In genomic region chr13:32315255-32316029, GRCh38 we compare ENCODE assay signal across 8 cellular contexts. TPM values are rescaled to one million over a fixed set of nuclear protein-coding genes. Genes with fewer than 3 reads are reported as not detected.
DNase-seq lines count a peak whose midpoint lies in the region; ATAC-seq and TF ChIP-seq lines count a peak whose summit lies in the region.

BRCA2 (plus strand) TSS chr13:32315508; CDS start chr13:32316461, 953 bp downstream.
ZAR1L (minus strand) TSS chr13:32315363; CDS start chr13:32311925, 3,438 bp downstream.

- POLR2A ChIA-PET in naive thymus-derived CD8-positive, alpha-beta T cell (lab: Charles Lee): interaction anchor here (0.7 to 3.2 kb wide), 15 partner anchors 9 to 1697 kb away, joined by 3 to 58 read pairs (median 5); partner anchors contain the start of genes N4BP2L1, N4BP2L2, PDS5B and RFC3

- H3K4me2 ChIP-seq in fibroblast of lung (ENCODE audit: extremely low read depth, insufficient read depth, low read length): peak within 1 kb of the TSS; percentile 81

- H3K27me3 Mint-ChIP-seq in naive thymus-derived CD8-positive, alpha-beta T cell: no peaks in the 10 kb centered on the region
- no peaks in the 10 kb centered on the region for H3K27me3 Mint-ChIP-seq in stimulated activated memory B cell treated with anti-CD40 and anti-IgM and Interleukin-4, amounts not matched to agents 10 μg/mL and 1 μg/mL and 100 μg/mL, for 72 hours

- no peaks in the 10 kb centered on the region for H3K4me1 ChIP-seq in fibroblast of lung (ENCODE audit: control insufficient read depth, extremely low read depth, insufficient read depth, low read length)

- no peaks in the 10 kb centered on the region for H3K79me2 ChIP-seq in fibroblast of lung (ENCODE audit: control insufficient read depth, insufficient read depth, low read length)

- peak within 1 kb of the TSS; percentile 90 to 100 (median 96) for H3K4me3 Mint-ChIP-seq in naive thymus-derived CD8-positive, alpha-beta T cell
- H3K4me3 Mint-ChIP-seq in stimulated activated memory B cell treated with anti-CD40 and anti-IgM and Interleukin-4, amounts not matched to agents 10 μg/mL and 1 μg/mL and 100 μg/mL, for 72 hours: peak within 1 kb of the TSS; percentile 94

- TF ChIP-seq CTCF in fibroblast of lung (conservative IDR thresholded peaks at IDR 0.05 in 1 of 2, IDR thresholded peaks at IDR 0.05 in 1 of 2; ENCODE audit: low read depth in 1 of 2, low read length in 2 of 2): no peak

- peak within 1 kb of the TSS; percentile 89 for H3K9ac ChIP-seq in fibroblast of lung (ENCODE audit: insufficient read depth, low read length)

- no peak; the same call in 1 of the 2 replicates for TF ChIP-seq EP300 in Ishikawa (IDR thresholded peaks at IDR 0.05; ENCODE audit: borderline replicate concordance)

- no peaks in the 10 kb centered on the region for H3K9me3 Mint-ChIP-seq in naive thymus-derived CD8-positive, alpha-beta T cell
- no peaks in the 10 kb centered on the region for H3K9me3 Mint-ChIP-seq in stimulated activated memory B cell treated with anti-CD40 and anti-IgM and Interleukin-4, amounts not matched to agents 10 μg/mL and 1 μg/mL and 100 μg/mL, for 72 hours

- TF ChIP-seq RAD21 in Ishikawa (IDR thresholded peaks at IDR 0.05; ENCODE audit: low read depth): no peak

- peak; percentile 88 for ATAC-seq in GM21619 (IDR thresholded peaks at IDR 0.05; ENCODE audit: unreplicated experiment)
- ATAC-seq in naive thymus-derived CD8-positive, alpha-beta T cell: peak; percentile 93 to 96
- ATAC-seq in stimulated activated memory B cell treated with anti-CD40 and anti-IgM and Interleukin-4, amounts not matched to agents 10 μg/mL and 1 μg/mL and 100 μg/mL, for 72 hours: peak; percentile 99

- H3K4me1 Mint-ChIP-seq in naive thymus-derived CD8-positive, alpha-beta T cell: peaks cover 4 to 16% (median 9%) of the 10 kb centered on the region in 4 donors
- peaks cover 6% of the 10 kb centered on the region for H3K4me1 Mint-ChIP-seq in stimulated activated memory B cell treated with anti-CD40 and anti-IgM and Interleukin-4, amounts not matched to agents 10 μg/mL and 1 μg/mL and 100 μg/mL, for 72 hours

- H3K9me3 ChIP-seq in fibroblast of lung (ENCODE audit: control insufficient read depth, insufficient read depth, low read depth, low read length): no peaks in the 10 kb centered on the region

- H3K27ac Mint-ChIP-seq in naive thymus-derived CD8-positive, alpha-beta T cell: peak within 1 kb of the TSS; percentile 98 to 100 (median 100)
- H3K27ac Mint-ChIP-seq in stimulated activated memory B cell treated with anti-CD40 and anti-IgM and Interleukin-4, amounts not matched to agents 10 μg/mL and 1 μg/mL and 100 μg/mL, for 72 hours: peak within 1 kb of the TSS; percentile 99

- H3K36me3 Mint-ChIP-seq in naive thymus-derived CD8-positive, alpha-beta T cell: peaks cover 0 to 2% (median 0%) of the 10 kb centered on the region in 3 donors
- peaks cover 10% of the 10 kb centered on the region for H3K36me3 Mint-ChIP-seq in stimulated activated memory B cell treated with anti-CD40 and anti-IgM and Interleukin-4, amounts not matched to agents 10 μg/mL and 1 μg/mL and 100 μg/mL, for 72 hours

- H3K36me3 ChIP-seq in fibroblast of lung (ENCODE audit: control insufficient read depth, insufficient read depth, low read length): no peaks in the 10 kb centered on the region

- peak; percentile 63 for DNase-seq in DMS79 treated with DMSO at 0.1 percent for 48 hours (lab: John Stamatoyannopoulos, UW)
- peak; percentile 90 for DNase-seq in RKO (ENCODE audit: low spot score)
- DNase-seq in activated T-helper 1 cell treated with anti-CD3 and anti-CD28 coated beads, Interleukin-2, amount 50 U/mL, for 16 hours (ENCODE audit: low read depth in 1 of 2, low spot score in 1 of 2): peak; percentile 73 to 75
- peak; percentile 90 to 91 for DNase-seq in fibroblast of lung (ENCODE audit: low read depth in 2 of 2)
- DNase-seq in naive thymus-derived CD8-positive, alpha-beta T cell: peak; percentile 80 to 93 (median 86)

- H3K27me3 ChIP-seq in fibroblast of lung (ENCODE audit: control insufficient read depth, insufficient read depth, low read length): no peaks in the 10 kb centered on the region

- no peaks in the 10 kb centered on the region for H4K20me1 ChIP-seq in fibroblast of lung (ENCODE audit: control insufficient read depth, extremely low read depth, insufficient read depth, low read length)

- H3K27ac ChIP-seq in fibroblast of lung (ENCODE audit: insufficient read depth, low read length): peak within 1 kb of the TSS; percentile 96

- H2AFZ ChIP-seq in fibroblast of lung (ENCODE audit: low read length): peak within 1 kb of the TSS; percentile 90

- peak within 1 kb of the TSS; percentile 76 to 94 (median 86) for H3K4me3 ChIP-seq in fibroblast of lung (replicated peaks in 1 of 4; ENCODE audit: control extremely low read depth in 1 of 4, insufficient read depth in 1 of 4, low read depth in 3 of 4, low read length in 4 of 4)

TF ChIP-seq in Ishikawa, 13 proteins besides CTCF, POLR2A, EP300 and RAD21:
- peak; percentile 86 for TF ChIP-seq MAX (IDR thresholded peaks at IDR 0.05)
- peak; percentile 85 for TF ChIP-seq TAF1 (IDR thresholded peaks at IDR 0.05; ENCODE audit: low read depth)
- TF ChIP-seq CEBPB (IDR thresholded peaks at IDR 0.05): 0 out of 2 replicates have a peak, but pooled peaks have one; percentile 0
- no peak for TF ChIP-seq EGR1 (IDR thresholded peaks at IDR 0.05)
- TF ChIP-seq TEAD4 (IDR thresholded peaks at IDR 0.05): peak; percentile 40
- TF ChIP-seq CREB1 (IDR thresholded peaks at IDR 0.05; ENCODE audit: low read depth): peak; percentile 87
- 0 out of 2 replicates have a peak, but pooled peaks have one; percentile 13 for TF ChIP-seq YY1 (IDR thresholded peaks at IDR 0.05; ENCODE audit: low read depth)
- TF ChIP-seq REST (IDR thresholded peaks at IDR 0.05; ENCODE audit: low read depth): no peak
- 0 out of 2 replicates have a peak, but pooled peaks have one; percentile 21 for TF ChIP-seq ZBTB7A (IDR thresholded peaks at IDR 0.05; ENCODE audit: low read depth)
- TF ChIP-seq USF1 (IDR thresholded peaks at IDR 0.05): peak; percentile 99

RNA-seq across cellular contexts. Expression of gene BRCA2, which starts in this region (rescaled TPM):
- 2.1 and 4.5 TPM in 2 replicates for total RNA-seq in fibroblast of lung
- 2.0 and 3.2 TPM in 2 replicates for polyA plus RNA-seq in fibroblast of lung
- polyA plus RNA-seq in fibroblast of lung (2012): 1.2 and 3.3 TPM in 2 replicates
- polyA minus RNA-seq in fibroblast of lung (ENCODE audit: low replicate concordance): 0.43 and 1.5 TPM in 2 replicates
- total RNA-seq in naive thymus-derived CD8-positive, alpha-beta T cell: 1 to 10 TPM; 3.6 TPM
- 1 to 10 TPM in 2 of 3 donors, under 1 TPM in 1; 0.59 to 1.2 (median 1.0) TPM for polyA plus RNA-seq in naive thymus-derived CD8-positive, alpha-beta T cell

RNA-seq across cellular contexts. Expression of gene ZAR1L, which starts in this region (rescaled TPM):
- total RNA-seq in fibroblast of lung: not detected in 2 replicates
- not detected in 2 replicates for polyA plus RNA-seq in fibroblast of lung
- not detected in 2 replicates for polyA plus RNA-seq in fibroblast of lung (2012)
- not detected in 2 replicates for polyA minus RNA-seq in fibroblast of lung (ENCODE audit: low replicate concordance)
- under 1 TPM; 0.25 to 0.34 TPM for total RNA-seq in naive thymus-derived CD8-positive, alpha-beta T cell
- polyA plus RNA-seq in naive thymus-derived CD8-positive, alpha-beta T cell: not detected

Comparison
In these comparisons a context has a peak if more than half of its experiments do, and no peak if none do; other contexts are left out.
1. Peak in every context shown above with its lines: DNase-seq, ATAC-seq, H3K4me3 ChIP-seq and H3K27ac ChIP-seq.